In genomic region chr12:121805800-121806555, GRCh38 we compare ENCODE assay signal across 8 cellular contexts. TPM values are rescaled to one million over a fixed set of nuclear protein-coding genes. Genes with fewer than 3 reads are reported as not detected.
DNase-seq lines count a peak whose midpoint lies in the region; TF ChIP-seq lines count a peak whose summit lies in the region.

No MANE protein-coding gene starts in this region.

- no peaks in the 10 kb centered on the region for H3K9me3 Mint-ChIP-seq in activated CD4-positive, alpha-beta T cell treated with anti-CD3 and anti-CD28 coated beads, Interleukin-2, amount 10 ng/mL, durations not matched to agents 7 days and 5 days

- peak overlapping the region; percentile 58 for H3K9ac ChIP-seq in smooth muscle cell (ENCODE audit: low read depth)

- H3K4me1 Mint-ChIP-seq in activated CD4-positive, alpha-beta T cell treated with anti-CD3 and anti-CD28 coated beads, Interleukin-2, amount 10 ng/mL, durations not matched to agents 7 days and 5 days, result peaks cover 37% of the 10 kb centered on the region

- peaks cover 16% of the 10 kb centered on the region for H3F3A ChIP-seq in smooth muscle cell (ENCODE audit: low read depth)

- TF ChIP-seq CTCF in WI38 (IDR thresholded peaks at IDR 0.05; ENCODE audit: low read depth, low read length), result no peak
- TF ChIP-seq CTCF in left ventricle myocardium inferior (IDR thresholded peaks at IDR 0.05; ENCODE audit: borderline replicate concordance), result no peak
- no peak for TF ChIP-seq CTCF in smooth muscle cell (IDR thresholded peaks at IDR 0.05; ENCODE audit: borderline replicate concordance, insufficient read depth, poor library complexity, severe bottlenecking)

- H3K27me3 Mint-ChIP-seq in activated CD4-positive, alpha-beta T cell treated with anti-CD3 and anti-CD28 coated beads, Interleukin-2, amount 10 ng/mL, durations not matched to agents 7 days and 5 days, result no peaks in the 10 kb centered on the region

- peak overlapping the region; percentile 85 for H3K27ac Mint-ChIP-seq in activated CD4-positive, alpha-beta T cell treated with anti-CD3 and anti-CD28 coated beads, Interleukin-2, amount 10 ng/mL, durations not matched to agents 7 days and 5 days

- peak overlapping the region; percentile 80 for H3K4me3 ChIP-seq in WI38 (ENCODE audit: low read depth, low read length)
- H3K4me3 ChIP-seq in left ventricle myocardium inferior, result peak overlapping the region; percentile 81
- peak overlapping the region; percentile 82 for H3K4me3 ChIP-seq in smooth muscle cell

- H4K20me1 ChIP-seq in smooth muscle cell (ENCODE audit: low read depth), result peaks cover 45% of the 10 kb centered on the region

- CTCF ChIA-PET in activated CD4-positive, alpha-beta T cell treated with anti-CD3 and anti-CD28 coated beads, Interleukin-2, amount 10 ng/mL, durations not matched to agents 7 days and 5 days (lab: Charles Lee), result interaction anchor here (0.5 to 28.3 kb wide), 6 partner anchors 9 to 83 kb away, joined by 3 to 1058 read pairs (median 4); partner anchors contain the start of genes PSMD9 and RHOF

- H3K27ac ChIP-seq in left ventricle myocardium inferior (replicated peaks), result peak overlapping the region; percentile 100
- H3K27ac ChIP-seq in smooth muscle cell (ENCODE audit: low read depth), result peak overlapping the region; percentile 48

- peak overlapping the region; percentile 96 for H3K4me2 ChIP-seq in smooth muscle cell

- H3K27me3 ChIP-seq in left ventricle myocardium inferior (ENCODE audit: low read depth), result no peaks in the 10 kb centered on the region
- H3K27me3 ChIP-seq in smooth muscle cell (ENCODE audit: low read depth), result no peaks in the 10 kb centered on the region

- no peak overlapping the region for H2AFZ ChIP-seq in smooth muscle cell (ENCODE audit: low read depth)

- WGBS in smooth muscle cell (ENCODE audit: low lambda C conversion rate), result 25% methylated on average over 23 of the region's 23 CpGs

- peaks cover 61% of the 10 kb centered on the region for H3K4me1 ChIP-seq in left ventricle myocardium inferior
- peaks cover 29% of the 10 kb centered on the region for H3K4me1 ChIP-seq in smooth muscle cell (ENCODE audit: low read depth)

- intact Hi-C loops in left ventricle myocardium inferior (cut with micrococcal nuclease), result no loop called here

- H3K9me3 ChIP-seq in left ventricle myocardium inferior (replicated peaks) (no peaks in the 10 kb centered on the region), smooth muscle cell (replicated peaks; ENCODE audit: low read depth) (no peaks in the 10 kb centered on the region)

- DNase-seq in activated CD4-positive, alpha-beta T cell treated with anti-CD3 and anti-CD28 coated beads, Interleukin-2, amount 10 ng/mL, durations not matched to agents 7 days and 5 days, result peak; percentile 38
- no peak for DNase-seq in activated CD4-positive, alpha-beta T cell treated with anti-CD3 and anti-CD28 coated beads, Interleukin-2, amount 50 U/mL, for 4 hours
- DNase-seq in left ventricle myocardium inferior, result no peak
- DNase-seq in smooth muscle cell (lab: John Stamatoyannopoulos, UW; ENCODE audit: unreplicated experiment), result no peak
- no peak for DNase-seq in stimulated activated CD4-positive, alpha-beta T cell treated with anti-CD3 and anti-CD28 coated beads, Interleukin-4, amount 100 ng/mL, for 1 hour
- no peak for DNase-seq in DMS153 treated with DMSO at 0.1 percent for 48 hours (lab: John Stamatoyannopoulos, UW; ENCODE audit: unreplicated experiment)
- no peak for DNase-seq in dermis blood vessel endothelial cell

- POLR2A ChIA-PET in activated CD4-positive, alpha-beta T cell treated with anti-CD3 and anti-CD28 coated beads, Interleukin-2, amount 10 ng/mL, durations not matched to agents 7 days and 5 days (lab: Charles Lee), result interaction anchor here (0.6 to 5.5 kb wide), 2 partner anchors 11 to 13 kb away, joined by 10 to 21 read pairs; no protein-coding TSS in a partner anchor

- H3K36me3 Mint-ChIP-seq in activated CD4-positive, alpha-beta T cell treated with anti-CD3 and anti-CD28 coated beads, Interleukin-2, amount 10 ng/mL, durations not matched to agents 7 days and 5 days (ENCODE audit: low read depth), result peaks cover 43% of the 10 kb centered on the region

- H3K36me3 ChIP-seq in left ventricle myocardium inferior, result peaks cover 33% of the 10 kb centered on the region
- H3K36me3 ChIP-seq in smooth muscle cell (ENCODE audit: low read depth), result no peaks in the 10 kb centered on the region

- H3K4me3 Mint-ChIP-seq in activated CD4-positive, alpha-beta T cell treated with anti-CD3 and anti-CD28 coated beads, Interleukin-2, amount 10 ng/mL, durations not matched to agents 7 days and 5 days, result peak overlapping the region; percentile 79

- H3K79me2 ChIP-seq in smooth muscle cell (ENCODE audit: low read depth), result peaks cover 74% of the 10 kb centered on the region

RNA-seq across cellular contexts. Expression of gene SETD1B, which starts 2.2 kb away (rescaled TPM):
- total RNA-seq in activated CD4-positive, alpha-beta T cell treated with anti-CD3 and anti-CD28 coated beads, Interleukin-2, amount 10 ng/mL, durations not matched to agents 7 days and 5 days, result 10 to 100 TPM; 32.6 to 34.1 TPM
- total RNA-seq in left ventricle myocardium inferior (7.9 TPM), smooth muscle cell (2.7 and 4.2 TPM in 2 replicates), dermis blood vessel endothelial cell (2.7 and 6.7 TPM in 2 replicates)
- polyA plus RNA-seq in smooth muscle cell, result 1.9 and 2.9 TPM in 2 replicates

RNA-seq across cellular contexts. Expression of gene RHOF, which starts 12.5 kb away (rescaled TPM):
- 100 to 1,000 TPM; 132 to 148 TPM for total RNA-seq in activated CD4-positive, alpha-beta T cell treated with anti-CD3 and anti-CD28 coated beads, Interleukin-2, amount 10 ng/mL, durations not matched to agents 7 days and 5 days
- total RNA-seq in left ventricle myocardium inferior, result 44.3 TPM
- 12.7 and 25.9 TPM in 2 replicates for total RNA-seq in smooth muscle cell
- 13.8 and 15.3 TPM in 2 replicates for polyA plus RNA-seq in smooth muscle cell
- 6.1 and 6.5 TPM in 2 replicates for total RNA-seq in dermis blood vessel endothelial cell

RNA-seq across cellular contexts. Expression of gene HPD, which starts 52.7 kb away (rescaled TPM):
- not detected for total RNA-seq in activated CD4-positive, alpha-beta T cell treated with anti-CD3 and anti-CD28 coated beads, Interleukin-2, amount 10 ng/mL, durations not matched to agents 7 days and 5 days
- total RNA-seq in left ventricle myocardium inferior (1.3 TPM), smooth muscle cell (not detected in 2 replicates), dermis blood vessel endothelial cell (not detected in 2 replicates)
- 0.53 TPM in 1 of 2 replicates, not detected in the other for polyA plus RNA-seq in smooth muscle cell
